17 cellular contexts compared by ENCODE assay signal in genomic region chr9:135128035-135128670, GRCh38. TPM values are rescaled to one million over a fixed set of nuclear protein-coding genes. Genes with fewer than 3 reads are reported as not detected.
A peak's percentile ranks its signal among the peaks of the same experiment; 100 is the strongest.
DNase-seq lines count a peak whose midpoint lies in the region.
"Had no signal": no experiment of that assay in that cellular context is flagged by ENCODE, and none has a peak within 500 bp of the region (broad histone marks: within the 10 kb centered on the region; RNA-seq: fewer than 3 reads in every experiment).

No MANE protein-coding gene starts in this region.

- peak overlapping the region in 4 of 5 donors; percentile 25 to 47 (median 34) for H3K4me3 ChIP-seq in subcutaneous abdominal adipose tissue (ENCODE audit: low read depth in 1 of 5, low read length in 5 of 5)
- H3K4me3 ChIP-seq: PC-9 had no signal

- H3K36me3 ChIP-seq in subcutaneous abdominal adipose tissue (ENCODE audit: control insufficient read depth in 5 of 5, insufficient read depth in 5 of 5, low read length in 5 of 5) = no peaks in the 10 kb centered on the region

- peaks cover 0 to 5% (median 0%) of the 10 kb centered on the region in 5 donors for H3K4me1 ChIP-seq in subcutaneous abdominal adipose tissue (ENCODE audit: control insufficient read depth in 5 of 5, insufficient read depth in 5 of 5, low read length in 5 of 5)

- H3K27me3 ChIP-seq in subcutaneous abdominal adipose tissue (ENCODE audit: control insufficient read depth in 5 of 5, insufficient read depth in 4 of 5, low read length in 5 of 5) = peaks cover 22 to 41% (median 33%) of the 10 kb centered on the region in 5 donors

- DNase-seq in DMS79 treated with DMSO at 0.1 percent for 48 hours (lab: John Stamatoyannopoulos, UW) (peak; percentile 57), SK-N-DZ (ENCODE audit: low spot score) (peak; percentile 59), medulla oblongata (ENCODE audit: extremely low spot score) (peak; percentile 9), NCI-H1694 (lab: John Stamatoyannopoulos, UW) (no peak), NCI-H524 treated with DMSO at 0.1 percent for 48 hours (lab: John Stamatoyannopoulos, UW) (no peak), OCI-M2 (lab: John Stamatoyannopoulos, UW; ENCODE audit: unreplicated experiment) (no peak)
- DNase-seq: DMS 273 treated with DMSO at 0.1 percent for 48 hours, EL, IMR-90, Kasumi-1, MV-4-11, NCI-H1417 treated with DMSO at 0.1 percent for 48 hours, NCI-H2081 treated with DMSO at 0.1 percent for 48 hours, NCI-H226, NCI-H526 treated with DMSO at 0.1 percent for 48 hours, PC-9 had no signal

- no peaks in the 10 kb centered on the region for H3K9me3 ChIP-seq in subcutaneous abdominal adipose tissue (ENCODE audit: control insufficient read depth in 5 of 5, low read length in 5 of 5)

- H3K9ac ChIP-seq in subcutaneous abdominal adipose tissue (ENCODE audit: low read length in 5 of 5) = no peak overlapping the region

- no peak overlapping the region for H3K27ac ChIP-seq in subcutaneous abdominal adipose tissue (ENCODE audit: low read depth, low read length)
- H3K27ac ChIP-seq: PC-9 had no signal

RNA-seq across cellular contexts. Expression of gene OLFM1, which starts 40.7 kb away (rescaled TPM):
- polyA plus RNA-seq in SK-N-DZ (2014; cell fraction: cytosol; rRNA removed) = 23.3 and 26.1 TPM in 2 replicates
- 9.9 and 12.6 TPM in 2 replicates for polyA plus RNA-seq in SK-N-DZ (2014; cell fraction: nucleus; rRNA removed)

Comparison
In these comparisons a context has a peak if more than half of its experiments do, and no peak if none do; other contexts are left out.
1. DNase-seq: peak in DMS79 treated with DMSO at 0.1 percent for 48 hours (single experiment), SK-N-DZ (single experiment) and medulla oblongata (single experiment); none in NCI-H1694 (single experiment), NCI-H524 treated with DMSO at 0.1 percent for 48 hours (single experiment) and OCI-M2 (single experiment).